In genomic region chrX:151393514-151393913, GRCh38 we compare ENCODE assay signal across 9 cellular contexts. TPM values are rescaled to one million over a fixed set of nuclear protein-coding genes. Genes with fewer than 3 reads are reported as not detected.
A peak's percentile ranks its signal among the peaks of the same experiment; 100 is the strongest.
DNase-seq lines count a peak whose midpoint lies in the region; ATAC-seq and TF ChIP-seq lines count a peak whose summit lies in the region.
"Had no signal": no experiment of that assay in that cellular context is flagged by ENCODE, and none has a peak within 500 bp of the region (broad histone marks: within the 10 kb centered on the region; RNA-seq: fewer than 3 reads in every experiment).

No MANE protein-coding gene starts in this region.

- H3K27ac Mint-ChIP-seq in naive thymus-derived CD4-positive, alpha-beta T cell = peak overlapping the region; percentile 87 to 98 (median 93)

- no peaks in the 10 kb centered on the region for H3K36me3 ChIP-seq in naive thymus-derived CD4-positive, alpha-beta T cell (ENCODE audit: control insufficient read depth in 2 of 3, insufficient read depth in 3 of 3, low read length in 3 of 3)
- no peaks in the 10 kb centered on the region for H3K36me3 ChIP-seq in stomach

- no peaks in the 10 kb centered on the region for H3K9me3 ChIP-seq in naive thymus-derived CD4-positive, alpha-beta T cell (ENCODE audit: control insufficient read depth in 2 of 3, low read length in 3 of 3)
- H3K9me3 ChIP-seq in stomach = no peaks in the 10 kb centered on the region

- H3K9me3 Mint-ChIP-seq in naive thymus-derived CD4-positive, alpha-beta T cell = no peaks in the 10 kb centered on the region

- no peaks in the 10 kb centered on the region for H3K27me3 ChIP-seq in naive thymus-derived CD4-positive, alpha-beta T cell (ENCODE audit: control insufficient read depth in 2 of 2, insufficient read depth in 2 of 2, low read length in 2 of 2)
- no peaks in the 10 kb centered on the region for H3K27me3 ChIP-seq in stomach

- no peaks in the 10 kb centered on the region for H3K27me3 Mint-ChIP-seq in naive thymus-derived CD4-positive, alpha-beta T cell

- no peak for TF ChIP-seq POLR2A in stomach (IDR thresholded peaks at IDR 0.05)

- peak; percentile 30 to 50 for DNase-seq in activated CD4-positive, alpha-beta T cell treated with anti-CD3 and anti-CD28 coated beads, Interleukin-2, amount 50 U/mL, for 48 hours
- peak in 8 of 9 donors; percentile 26 to 84 (median 76) for DNase-seq in naive thymus-derived CD4-positive, alpha-beta T cell
- DNase-seq in NCI-H128 (lab: John Stamatoyannopoulos, UW; ENCODE audit: unreplicated experiment) = no peak
- DNase-seq in SIG-M5 treated with dmso at 0.1 percent for 504 hours (lab: John Stamatoyannopoulos, UW; ENCODE audit: unreplicated experiment) = no peak
- DNase-seq in stomach = no peak

- no peak for TF ChIP-seq EP300 in stomach (IDR thresholded peaks at IDR 0.05)

- no peak for TF ChIP-seq CTCF in stomach (IDR thresholded peaks at IDR 0.05)

- POLR2A ChIA-PET in naive thymus-derived CD4-positive, alpha-beta T cell (lab: Charles Lee) = no interaction called here

- peaks cover 0 to 2% (median 0%) of the 10 kb centered on the region in 5 donors for H3K36me3 Mint-ChIP-seq in naive thymus-derived CD4-positive, alpha-beta T cell

- ATAC-seq in GM18870 (IDR thresholded peaks at IDR 0.05; ENCODE audit: unreplicated experiment) (peak; percentile 34), HG03469 (IDR thresholded peaks at IDR 0.05; ENCODE audit: unreplicated experiment) (peak; percentile 55), HG02840 (IDR thresholded peaks at IDR 0.05; ENCODE audit: low FRiP score, unreplicated experiment) (no peak)
- peak; percentile 81 for ATAC-seq in naive thymus-derived CD4-positive, alpha-beta T cell

- no peak overlapping the region for H3K4me3 ChIP-seq in naive thymus-derived CD4-positive, alpha-beta T cell (ENCODE audit: low read length)
- H3K4me3 ChIP-seq in stomach = no peak overlapping the region
- H3K4me3 ChIP-seq: skin epidermis had no signal

- H3K4me1 Mint-ChIP-seq in naive thymus-derived CD4-positive, alpha-beta T cell = peaks cover 7 to 52% (median 45%) of the 10 kb centered on the region in 7 donors

- intact Hi-C loops in naive thymus-derived CD4-positive, alpha-beta T cell (cut with micrococcal nuclease) = loop anchor here (2.0 to 10.0 kb wide), 5 partner anchors 33 to 1849 kb away; partner anchors contain the start of genes EOLA1 (in 1 of the 2), HSFX3 (in 1 of the 2) and MTMR1 (in 1 of the 2)
- intact Hi-C loops in stomach (cut with DNase I; ENCODE audit: low total_unique reads) = no loop called here

- WGBS in stomach, 5 donors = 32 to 76% (median 60%) methylated on average over 1 of the region's 1 CpG; no CpG with 5 or more reads in 1 of the 5 donors

- CTCF ChIA-PET in naive thymus-derived CD4-positive, alpha-beta T cell (lab: Charles Lee) = no interaction called here

- peak overlapping the region; percentile 62 to 80 (median 68) for H3K4me3 Mint-ChIP-seq in naive thymus-derived CD4-positive, alpha-beta T cell

- peak overlapping the region; percentile 74 for H3K27ac ChIP-seq in naive thymus-derived CD4-positive, alpha-beta T cell (ENCODE audit: low read depth, low read length)
- no peak overlapping the region for H3K27ac ChIP-seq in stomach
- H3K27ac ChIP-seq: skin epidermis had no signal

- H3K4me1 ChIP-seq in naive thymus-derived CD4-positive, alpha-beta T cell (ENCODE audit: control insufficient read depth in 2 of 2, insufficient read depth in 2 of 2, low read length in 2 of 2) = peaks cover 16 to 17% of the 10 kb centered on the region in 2 donors
- peaks cover 0 to 16% (median 7%) of the 10 kb centered on the region in 4 donors for H3K4me1 ChIP-seq in stomach

RNA-seq across cellular contexts. Expression of gene VMA21, which starts 3.5 kb away (rescaled TPM):
- 10 to 100 TPM; 19.3 to 41.0 (median 29.3) TPM for total RNA-seq in naive thymus-derived CD4-positive, alpha-beta T cell
- polyA plus RNA-seq in naive thymus-derived CD4-positive, alpha-beta T cell = 10 to 100 TPM; 22.1 to 39.7 TPM
- total RNA-seq in stomach = 10 to 100 TPM in 3 of 5 donors, under 1 TPM in 2; 0.29 to 35.8 (median 12.1) TPM
- polyA plus RNA-seq in stomach = 1 to 10 TPM; 5.6 to 6.8 (median 6.1) TPM

Comparison
In these comparisons a context has a peak if more than half of its experiments do, and no peak if none do; other contexts are left out.
1. DNase-seq: peak in activated CD4-positive, alpha-beta T cell treated with anti-CD3 and anti-CD28 coated beads, Interleukin-2, amount 50 U/mL, for 48 hours (2 of 2) and naive thymus-derived CD4-positive, alpha-beta T cell (8 of 9); none in NCI-H128 (single experiment), SIG-M5 treated with dmso at 0.1 percent for 504 hours (single experiment) and stomach (single experiment).